ENCODE assay signal across 8 cellular contexts in the genomic region with DNA sequence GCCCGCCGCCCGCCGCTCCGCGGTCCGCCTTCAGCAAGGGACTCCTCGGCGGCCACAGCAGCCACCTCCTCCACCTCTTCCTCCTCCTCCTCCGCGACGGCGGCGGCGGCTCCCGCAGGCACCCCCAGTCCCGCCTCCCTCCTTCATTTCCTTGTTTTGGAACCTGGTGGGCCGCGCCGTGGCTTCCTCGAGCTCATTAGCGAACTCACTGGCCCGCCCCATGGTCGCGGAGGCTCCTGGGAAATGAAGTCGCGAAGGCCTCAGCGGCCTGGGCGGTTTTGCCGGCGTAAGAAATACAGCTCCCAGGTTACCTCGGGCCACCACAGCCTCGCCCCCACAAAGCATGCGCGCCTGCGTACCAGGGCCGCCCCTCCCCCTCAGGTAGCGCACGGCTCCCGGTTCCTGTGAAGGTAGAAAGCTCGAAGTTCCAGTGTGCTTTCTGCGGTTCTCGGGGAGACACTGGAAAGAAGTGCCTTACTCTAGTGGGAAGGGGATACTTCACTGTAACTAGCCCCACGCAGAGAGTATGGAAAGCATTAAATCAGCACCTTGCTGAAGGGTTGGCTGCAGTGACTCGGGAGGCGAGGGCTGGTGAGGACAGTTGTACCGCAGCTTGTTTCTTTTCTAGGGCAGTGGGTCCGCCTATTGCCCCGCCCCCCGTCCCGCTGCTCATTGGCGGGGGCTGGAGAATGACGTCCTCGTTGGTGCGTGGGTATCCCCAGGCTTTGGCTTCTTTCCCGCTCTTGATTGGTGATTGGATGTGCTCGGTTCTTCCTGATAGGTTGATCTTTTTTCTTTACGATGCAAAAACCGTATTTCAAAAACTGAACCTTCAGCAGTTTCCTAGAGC. TPM values are rescaled to one million over a fixed set of nuclear protein-coding genes. Genes with fewer than 3 reads are reported as not detected.
DNase-seq lines count a peak whose midpoint lies in the region; ATAC-seq and TF ChIP-seq lines count a peak whose summit lies in the region.

A gene (minus strand): TSS at position 210 of the 850 bp plus-strand sequence. CDS start 333 bp downstream, outside the sequence.

- H3K79me2 ChIP-seq in osteoblast (ENCODE audit: insufficient read depth, low read length), result peaks cover 26% of the 10 kb centered on the region

- no peaks in the 10 kb centered on the region for H3K36me3 ChIP-seq in osteoblast (ENCODE audit: insufficient read depth, low read length)
- no peaks in the 10 kb centered on the region for H3K36me3 ChIP-seq in thoracic aorta

- no peaks in the 10 kb centered on the region for H3K27me3 ChIP-seq in osteoblast (ENCODE audit: insufficient read depth, low read length)
- H3K27me3 ChIP-seq in thoracic aorta (replicated peaks; ENCODE audit: insufficient read depth), result no peaks in the 10 kb centered on the region

- H2AFZ ChIP-seq in osteoblast (ENCODE audit: low read length), result peak within 1 kb of the TSS; percentile 99

- no peaks in the 10 kb centered on the region for H3K9me3 ChIP-seq in osteoblast (ENCODE audit: low read depth, low read length)
- H3K9me3 ChIP-seq in thoracic aorta, result no peaks in the 10 kb centered on the region

- ATAC-seq in HG02623 (IDR thresholded peaks at IDR 0.05; ENCODE audit: unreplicated experiment) (peak; percentile 69), thoracic aorta (ENCODE audit: insufficient number of reproducible peaks, low FRiP score, low read depth) (peak; percentile 81)

- H3K4me1 ChIP-seq in osteoblast (ENCODE audit: insufficient read depth, low read length) (peaks cover 26% of the 10 kb centered on the region), thoracic aorta (ENCODE audit: control insufficient read depth in 1 of 2, low read depth in 2 of 2) (peaks cover 11 to 16% of the 10 kb centered on the region in 2 donors)

- peak within 1 kb of the TSS; percentile 95 for H3K4me3 Mint-ChIP-seq in activated naive CD8-positive, alpha-beta T cell treated with anti-CD3 and anti-CD28 coated beads for 36 hours
- peak within 1 kb of the TSS; percentile 99 for H3K4me3 Mint-ChIP-seq in glutamatergic neuron (ENCODE audit: unreplicated experiment)

- TF ChIP-seq CTCF in GM10248 (IDR thresholded peaks at IDR 0.05; ENCODE audit: control extremely low read depth, extremely low read depth, low read depth, missing control alignments) (no peak), glutamatergic neuron (IDR thresholded peaks at IDR 0.05; ENCODE audit: partially characterized antibody, unreplicated experiment) (no peak), osteoblast (IDR thresholded peaks at IDR 0.05; ENCODE audit: extremely low read depth, low read depth, low read length) (no peak), thoracic aorta (IDR thresholded peaks at IDR 0.05) (no peak)

- DNase-seq in GM10248 (ENCODE audit: extremely low spot score) (peak; percentile 93), NCI-H1105 (lab: John Stamatoyannopoulos, UW) (peak; percentile 99), SKM-1 treated with dmso at 0.1 percent for 144 hours (lab: John Stamatoyannopoulos, UW; ENCODE audit: unreplicated experiment) (peak; percentile 99), glutamatergic neuron (peak; percentile 97), osteoblast (ENCODE audit: insufficient read length, low spot score, missing footprints) (peak; percentile 99), thoracic aorta (ENCODE audit: low spot score) (peak; percentile 95)
- peak; percentile 97 for DNase-seq in activated naive CD8-positive, alpha-beta T cell treated with anti-CD3 and anti-CD28 coated beads for 36 hours

- CTCF ChIA-PET in GM10248 (lab: Yijun Ruan, JAX), result interaction anchor here (0.6 to 1.7 kb wide), 7 partner anchors 10 to 277 kb away, joined by 3 to 6 read pairs (median 3); no protein-coding TSS in a partner anchor

- H3K27ac ChIP-seq in osteoblast (ENCODE audit: low read depth, low read length), result peak within 1 kb of the TSS; percentile 99
- H3K27ac ChIP-seq in thoracic aorta, result peak within 1 kb of the TSS; percentile 93 to 95

- H3K4me3 ChIP-seq in osteoblast (ENCODE audit: insufficient read depth, low read length), result peak within 1 kb of the TSS; percentile 99
- H3K4me3 ChIP-seq in thoracic aorta, result peak within 1 kb of the TSS; percentile 97

- peaks cover 8% of the 10 kb centered on the region for H4K20me1 ChIP-seq in osteoblast (ENCODE audit: insufficient read depth, low read length)

- no peaks in the 10 kb centered on the region for H3K36me3 Mint-ChIP-seq in activated naive CD8-positive, alpha-beta T cell treated with anti-CD3 and anti-CD28 coated beads for 36 hours
- no peaks in the 10 kb centered on the region for H3K36me3 Mint-ChIP-seq in glutamatergic neuron (ENCODE audit: unreplicated experiment)

- H3K9me3 Mint-ChIP-seq in activated naive CD8-positive, alpha-beta T cell treated with anti-CD3 and anti-CD28 coated beads for 36 hours, result no peaks in the 10 kb centered on the region
- peaks cover 10% of the 10 kb centered on the region for H3K9me3 Mint-ChIP-seq in glutamatergic neuron (ENCODE audit: unreplicated experiment)

- H3K27me3 Mint-ChIP-seq in activated naive CD8-positive, alpha-beta T cell treated with anti-CD3 and anti-CD28 coated beads for 36 hours, result peaks cover 7% of the 10 kb centered on the region
- H3K27me3 Mint-ChIP-seq in glutamatergic neuron (ENCODE audit: unreplicated experiment), result peaks cover 9% of the 10 kb centered on the region

- H3K27ac Mint-ChIP-seq in activated naive CD8-positive, alpha-beta T cell treated with anti-CD3 and anti-CD28 coated beads for 36 hours, result peak within 1 kb of the TSS; percentile 98
- peak within 1 kb of the TSS; percentile 99 for H3K27ac Mint-ChIP-seq in glutamatergic neuron (ENCODE audit: unreplicated experiment)

- POLR2A ChIA-PET in GM10248 (lab: Yijun Ruan, JAX), result interaction anchor here (0.6 to 3.8 kb wide), 14 partner anchors 10 to 1026 kb away, joined by 3 to 123 read pairs (median 5); a partner anchor contains a TSS

- H3K4me2 ChIP-seq in osteoblast (ENCODE audit: insufficient read depth, low read length), result peak within 1 kb of the TSS; percentile 99

- peaks cover 22% of the 10 kb centered on the region for H3K4me1 Mint-ChIP-seq in activated naive CD8-positive, alpha-beta T cell treated with anti-CD3 and anti-CD28 coated beads for 36 hours
- H3K4me1 Mint-ChIP-seq in glutamatergic neuron (ENCODE audit: low read depth, unreplicated experiment), result peaks cover 7% of the 10 kb centered on the region

RNA-seq across cellular contexts. Expression of the gene that starts here (rescaled TPM):
- 1 to 10 TPM; 8.8 to 9.2 TPM for total RNA-seq in activated naive CD8-positive, alpha-beta T cell treated with anti-CD3 and anti-CD28 coated beads for 36 hours
- total RNA-seq in glutamatergic neuron (ENCODE audit: unreplicated experiment), result 20.8 TPM
- total RNA-seq in osteoblast, result 15.6 and 17.4 TPM in 2 replicates
- 10 to 100 TPM in 1 of 2 donors, 1 to 10 TPM in 1; 8.7 to 14.3 TPM for total RNA-seq in thoracic aorta

Comparison
In these comparisons a context has a peak if more than half of its experiments do, and no peak if none do; other contexts are left out.
1. Peak in every context shown above with its lines: DNase-seq, ATAC-seq, H3K4me3 ChIP-seq and H3K27ac ChIP-seq.